In the genomic region with DNA sequence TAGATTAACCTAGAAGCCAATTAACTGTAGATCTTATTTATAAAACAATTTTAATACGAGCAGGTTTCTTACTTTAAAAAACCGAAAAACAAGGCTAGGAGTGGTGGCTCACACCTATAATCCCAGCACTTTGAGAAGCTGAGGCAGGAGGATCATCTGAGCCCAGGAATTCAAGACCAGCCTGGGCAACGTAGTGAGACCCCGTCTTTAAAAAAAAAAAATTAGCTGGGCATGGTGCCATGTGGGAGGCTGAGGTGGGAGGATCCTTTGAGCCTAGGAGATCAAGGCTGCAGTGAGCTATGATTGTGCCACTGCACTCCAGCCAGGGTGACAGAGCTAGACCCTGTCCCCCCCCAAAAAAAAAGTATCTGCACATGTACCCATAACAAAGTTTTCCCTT, we compare ENCODE assay signal across 35 cellular contexts.
"Had no signal": no experiment of that assay in that cellular context is flagged by ENCODE, and none has a peak within 500 bp of the region (broad histone marks: within the 10 kb centered on the region; RNA-seq: fewer than 3 reads in every experiment).

No MANE protein-coding gene starts in this region.

- DNase-seq: Karpas-422, Kasumi-1, MG63, MM.1S, MV-4-11, NCI-H1048, NCI-H1092, NCI-H1092 treated with DMSO at 0.1 percent for 48 hours, NCI-H1105, NCI-H1105 treated with DMSO at 0.1 percent for 48 hours, NCI-H1417, NCI-H1417 treated with DMSO at 0.1 percent for 48 hours, NCI-H1436, NCI-H1436 treated with DMSO at 0.1 percent for 48 hours, NCI-H146, NCI-H1694, NCI-H1694 treated with DMSO at 0.1 percent for 48 hours, NCI-H187, NCI-H187 treated with DMSO at 0.1 percent for 48 hours, NCI-H1930, NCI-H2029, NCI-H2029 treated with DMSO at 0.1 percent for 48 hours, NCI-H2081, NCI-H2081 treated with DMSO at 0.1 percent for 48 hours, NCI-H2107, NCI-H2171, NCI-H2171 treated with DMSO at 0.1 percent for 48 hours, NCI-H2227 treated with DMSO at 0.1 percent for 48 hours, NCI-H226, NCI-H345, NCI-H446, NCI-H446 treated with DMSO at 0.1 percent for 48 hours, NCI-H510A, NCI-H510A treated with DMSO at 0.1 percent for 48 hours, NCI-H524 had no signal

- H3K27me3 ChIP-seq: MG63 had no signal

- H3K9me3 ChIP-seq: MG63 had no signal

- H3K4me3 ChIP-seq: MG63 had no signal
